In the genomic region with DNA sequence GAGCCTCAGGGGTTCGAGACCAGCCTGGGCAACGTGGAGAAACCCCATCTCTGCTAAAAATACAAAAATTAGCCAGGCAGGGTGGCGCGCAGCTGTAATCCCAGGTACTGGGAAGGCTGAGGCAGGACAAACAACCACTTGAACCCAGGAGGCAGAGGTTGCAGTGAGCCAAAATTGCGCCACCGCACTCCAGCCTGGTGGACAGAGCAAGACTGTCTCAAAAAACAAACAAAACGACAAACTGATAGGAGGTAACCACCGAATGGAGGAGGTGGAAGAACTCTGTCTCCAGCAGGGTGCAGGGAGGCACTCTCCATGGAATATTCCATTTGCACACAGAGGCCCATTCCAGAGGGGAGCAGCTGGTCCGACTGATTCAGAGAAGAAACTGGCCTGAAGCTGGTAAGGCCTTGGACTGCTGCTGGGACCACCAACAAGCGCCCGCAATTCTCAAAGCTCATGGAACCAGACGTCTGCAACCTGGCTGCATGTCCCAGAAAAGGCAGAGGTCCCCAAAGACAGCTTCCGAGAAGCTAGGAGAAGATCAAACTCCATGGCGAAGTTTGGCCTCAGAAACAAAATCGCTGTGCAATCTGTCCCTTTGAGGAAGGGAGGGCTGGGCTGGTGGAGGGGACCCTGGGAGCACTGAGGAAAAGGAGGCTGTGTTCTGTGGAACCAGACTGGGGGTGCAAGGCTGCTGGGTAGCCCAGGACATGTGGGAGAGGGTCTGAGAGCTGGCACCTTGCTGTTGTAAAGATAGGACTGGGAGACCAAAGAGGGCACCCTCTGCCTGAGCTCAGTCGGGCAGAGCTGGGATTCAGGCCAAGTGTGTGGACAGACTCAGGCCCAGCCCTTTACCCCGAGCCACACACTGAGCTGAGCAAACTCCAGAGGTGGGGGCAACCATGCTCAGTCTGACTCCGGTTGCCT, we compare ENCODE assay signal across 2 cellular contexts.
TF ChIP-seq lines count a peak whose summit lies in the region.

No MANE protein-coding gene starts in this region.

TF ChIP-seq in A549, 52 proteins besides CTCF, POLR2A, EP300 and RAD21:
- no peak for TF ChIP-seq BHLHE40 (IDR thresholded peaks at IDR 0.05; ENCODE audit: low read depth, low read length)
- TF ChIP-seq JUNB (IDR thresholded peaks at IDR 0.05), result no peak
- TF ChIP-seq CEBPB (IDR thresholded peaks at IDR 0.05), result no peak
- TF ChIP-seq, protein P1, sequence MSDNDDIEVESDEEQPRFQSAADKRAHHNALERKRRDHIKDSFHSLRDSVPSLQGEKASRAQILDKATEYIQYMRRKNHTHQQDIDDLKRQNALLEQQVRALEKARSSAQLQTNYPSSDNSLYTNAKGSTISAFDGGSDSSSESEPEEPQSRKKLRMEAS (IDR thresholded peaks at IDR 0.05), result no peak
- TF ChIP-seq PBX3 (IDR thresholded peaks at IDR 0.05), result no peak
- TF ChIP-seq ELK1 (IDR thresholded peaks at IDR 0.05; ENCODE audit: low read depth, low read length), result no peak
- no peak for TF ChIP-seq HOXA7 (CRISPR knock-in tag; IDR thresholded peaks at IDR 0.05)
- TF ChIP-seq, protein P2, sequence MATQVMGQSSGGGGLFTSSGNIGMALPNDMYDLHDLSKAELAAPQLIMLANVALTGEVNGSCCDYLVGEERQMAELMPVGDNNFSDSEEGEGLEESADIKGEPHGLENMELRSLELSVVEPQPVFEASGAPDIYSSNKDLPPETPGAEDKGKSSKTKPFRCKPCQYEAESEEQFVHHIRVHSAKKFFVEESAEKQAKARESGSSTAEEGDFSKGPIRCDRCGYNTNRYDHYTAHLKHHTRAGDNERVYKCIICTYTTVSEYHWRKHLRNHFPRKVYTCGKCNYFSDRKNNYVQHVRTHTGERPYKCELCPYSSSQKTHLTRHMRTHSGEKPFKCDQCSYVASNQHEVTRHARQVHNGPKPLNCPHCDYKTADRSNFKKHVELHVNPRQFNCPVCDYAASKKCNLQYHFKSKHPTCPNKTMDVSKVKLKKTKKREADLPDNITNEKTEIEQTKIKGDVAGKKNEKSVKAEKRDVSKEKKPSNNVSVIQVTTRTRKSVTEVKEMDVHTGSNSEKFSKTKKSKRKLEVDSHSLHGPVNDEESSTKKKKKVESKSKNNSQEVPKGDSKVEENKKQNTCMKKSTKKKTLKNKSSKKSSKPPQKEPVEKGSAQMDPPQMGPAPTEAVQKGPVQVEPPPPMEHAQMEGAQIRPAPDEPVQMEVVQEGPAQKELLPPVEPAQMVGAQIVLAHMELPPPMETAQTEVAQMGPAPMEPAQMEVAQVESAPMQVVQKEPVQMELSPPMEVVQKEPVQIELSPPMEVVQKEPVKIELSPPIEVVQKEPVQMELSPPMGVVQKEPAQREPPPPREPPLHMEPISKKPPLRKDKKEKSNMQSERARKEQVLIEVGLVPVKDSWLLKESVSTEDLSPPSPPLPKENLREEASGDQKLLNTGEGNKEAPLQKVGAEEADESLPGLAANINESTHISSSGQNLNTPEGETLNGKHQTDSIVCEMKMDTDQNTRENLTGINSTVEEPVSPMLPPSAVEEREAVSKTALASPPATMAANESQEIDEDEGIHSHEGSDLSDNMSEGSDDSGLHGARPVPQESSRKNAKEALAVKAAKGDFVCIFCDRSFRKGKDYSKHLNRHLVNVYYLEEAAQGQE (IDR thresholded peaks at IDR 0.05), result no peak
- no peak for TF ChIP-seq ESRRA (IDR thresholded peaks at IDR 0.05; ENCODE audit: borderline replicate concordance, low read length)
- no peak for TF ChIP-seq PHF8 (IDR thresholded peaks at IDR 0.05; ENCODE audit: borderline replicate concordance, low read depth)
- TF ChIP-seq ATOH8 (CRISPR knock-in tag; IDR thresholded peaks at IDR 0.05; ENCODE audit: low read depth), result no peak
- no peak for TF ChIP-seq ZSCAN20 (CRISPR knock-in tag; IDR thresholded peaks at IDR 0.05)
- TF ChIP-seq FOXS1 (CRISPR knock-in tag; IDR thresholded peaks at IDR 0.05), result no peak
- TF ChIP-seq SMC3 (IDR thresholded peaks at IDR 0.05), result no peak
- no peak for TF ChIP-seq MAZ (IDR thresholded peaks at IDR 0.05; ENCODE audit: borderline replicate concordance, low read depth, low read length)
- no peak for TF ChIP-seq CBX8 (IDR thresholded peaks at IDR 0.05)
- no peak for TF ChIP-seq TP53 (CRISPR knock-in tag; IDR thresholded peaks at IDR 0.05)
- no peak for TF ChIP-seq GATA3 (IDR thresholded peaks at IDR 0.05; ENCODE audit: borderline replicate concordance)
- no peak for TF ChIP-seq CBX2 (IDR thresholded peaks at IDR 0.05; ENCODE audit: borderline replicate concordance, low read depth)

TF ChIP-seq in IMR-90, 13 proteins besides CTCF, POLR2A, EP300 and RAD21:
- TF ChIP-seq MAFK (IDR thresholded peaks at IDR 0.05; ENCODE audit: low read depth, low read length), result no peak
- no peak for TF ChIP-seq SMC3 (IDR thresholded peaks at IDR 0.05; ENCODE audit: low read depth, low read length)
- TF ChIP-seq, protein P3, sequence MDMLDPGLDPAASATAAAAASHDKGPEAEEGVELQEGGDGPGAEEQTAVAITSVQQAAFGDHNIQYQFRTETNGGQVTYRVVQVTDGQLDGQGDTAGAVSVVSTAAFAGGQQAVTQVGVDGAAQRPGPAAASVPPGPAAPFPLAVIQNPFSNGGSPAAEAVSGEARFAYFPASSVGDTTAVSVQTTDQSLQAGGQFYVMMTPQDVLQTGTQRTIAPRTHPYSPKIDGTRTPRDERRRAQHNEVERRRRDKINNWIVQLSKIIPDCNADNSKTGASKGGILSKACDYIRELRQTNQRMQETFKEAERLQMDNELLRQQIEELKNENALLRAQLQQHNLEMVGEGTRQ (IDR thresholded peaks at IDR 0.05; ENCODE audit: low read depth, low read length), result no peak
- no peak for TF ChIP-seq MXI1 (IDR thresholded peaks at IDR 0.05; ENCODE audit: borderline replicate concordance, low read depth, low read length)
- no peak for TF ChIP-seq MAZ (IDR thresholded peaks at IDR 0.05; ENCODE audit: borderline replicate concordance, low read depth, low read length)
- TF ChIP-seq FOS (IDR thresholded peaks at IDR 0.05; ENCODE audit: low read depth, low read length), result no peak
- TF ChIP-seq CEBPB (IDR thresholded peaks at IDR 0.05; ENCODE audit: low read depth, low read length), result no peak
- no peak for TF ChIP-seq RCOR1 (IDR thresholded peaks at IDR 0.05; ENCODE audit: insufficient replicate concordance, low read length)
- TF ChIP-seq NFE2L2 (IDR thresholded peaks at IDR 0.05; ENCODE audit: low read depth, low read length), result no peak
- TF ChIP-seq RFX5 (IDR thresholded peaks at IDR 0.05; ENCODE audit: low read depth, low read length), result no peak
TF ChIP-seq in IMR-90: peak in this region for 0.
